ENCODE assay signal across 18 cellular contexts in genomic region chr1:37923551-37923889, GRCh38. TPM values are rescaled to one million over a fixed set of nuclear protein-coding genes. Genes with fewer than 3 reads are reported as not detected.
DNase-seq lines count a peak whose midpoint lies in the region; ATAC-seq and TF ChIP-seq lines count a peak whose summit lies in the region.
"Had no signal": no experiment of that assay in that cellular context is flagged by ENCODE, and none has a peak within 500 bp of the region (broad histone marks: within the 10 kb centered on the region; RNA-seq: fewer than 3 reads in every experiment).

No MANE protein-coding gene starts in this region.

- H3K27ac Mint-ChIP-seq in CD14-positive monocyte, result peak overlapping the region in 6 of 7 donors; percentile 3 to 69 (median 55)
- peak overlapping the region; percentile 75 for H3K27ac Mint-ChIP-seq in WTC11
- peak overlapping the region; percentile 74 to 88 (median 84) for H3K27ac Mint-ChIP-seq in immature natural killer cell
- H3K27ac Mint-ChIP-seq: mesothelial cell of epicardium, neural progenitor cell had no signal

- CTCF ChIA-PET in WTC11 (lab: Charles Lee), result interaction anchor here (1.0 kb wide), 1 partner anchor 13 kb away, joined by 3 read pairs; no protein-coding TSS in a partner anchor

- H3K9me2 ChIP-seq in DOHH2 (replicated peaks; ENCODE audit: control insufficient read depth, low read length), result no peaks in the 10 kb centered on the region

- peaks cover 32% of the 10 kb centered on the region for H3F3A ChIP-seq in DOHH2 (ENCODE audit: control insufficient read depth, insufficient read depth)

- peak overlapping the region; percentile 57 for H3K4me2 ChIP-seq in DOHH2 (ENCODE audit: low read length)
- H3K4me2 ChIP-seq: neural progenitor cell had no signal

- POLR2A ChIA-PET in WTC11 (lab: Charles Lee), result no interaction called here

- H3K4me1 ChIP-seq in DOHH2 (ENCODE audit: control insufficient read depth, low read length) (peaks cover 95% of the 10 kb centered on the region), testis (peaks cover 10% of the 10 kb centered on the region)

- H3K36me3 Mint-ChIP-seq in CD14-positive monocyte (peaks cover 12 to 21% of the 10 kb centered on the region in 2 donors), WTC11 (no peaks in the 10 kb centered on the region), immature natural killer cell (no peaks in the 10 kb centered on the region)

- 89 to 94% methylated on average over 3 of the region's 3 CpGs for WGBS in testis, 2 donors

- intact Hi-C loops in CD14-positive monocyte (cut with micrococcal nuclease), result no loop called here
- intact Hi-C loops in testis (cut with DNase I; ENCODE audit: low total_unique reads), result no loop called here

- TF ChIP-seq CTCF in CD14-positive monocyte (IDR thresholded peaks at IDR 0.05), result no peak
- TF ChIP-seq CTCF in DOHH2 (IDR thresholded peaks at IDR 0.05; ENCODE audit: low read depth, low read length, poor library complexity, severe bottlenecking), result no peak
- TF ChIP-seq CTCF in WTC11 (IDR thresholded peaks at IDR 0.05), result no peak
- no peak for TF ChIP-seq CTCF in testis (IDR thresholded peaks at IDR 0.05)

- ATAC-seq in WTC11, result no peak
- no peak for ATAC-seq in HG02885 (IDR thresholded peaks at IDR 0.05; ENCODE audit: poor library complexity, unreplicated experiment)
- no peak for ATAC-seq in HG02852 (IDR thresholded peaks at IDR 0.05; ENCODE audit: unreplicated experiment)
- ATAC-seq: psoas muscle had no signal

- H3K9me3 Mint-ChIP-seq in CD14-positive monocyte (no peaks in the 10 kb centered on the region), WTC11 (no peaks in the 10 kb centered on the region), immature natural killer cell (no peaks in the 10 kb centered on the region)
- H3K9me3 Mint-ChIP-seq: activated CD4-positive, alpha-beta memory T cell treated with anti-CD3 and anti-CD28 coated beads, Interleukin-2, amount 10 ng/mL, durations not matched to agents 7 days and 5 days; mesothelial cell of epicardium; neural progenitor cell had no signal

- TF ChIP-seq POLR2A in testis (IDR thresholded peaks at IDR 0.05), result no peak

- H3K4me3 ChIP-seq in DOHH2 (ENCODE audit: low read length) (peak overlapping the region; percentile 53), testis (no peak overlapping the region)
- H3K4me3 ChIP-seq: neural progenitor cell, psoas muscle had no signal

- peaks cover 95% of the 10 kb centered on the region for H3K79me2 ChIP-seq in DOHH2 (ENCODE audit: control insufficient read depth, low read length)

- no peaks in the 10 kb centered on the region for H4K20me1 ChIP-seq in DOHH2 (ENCODE audit: control insufficient read depth, insufficient read depth, low read depth, low read length)

- peaks cover 19% of the 10 kb centered on the region for H3K36me3 ChIP-seq in DOHH2 (ENCODE audit: control insufficient read depth, low read length)
- no peaks in the 10 kb centered on the region for H3K36me3 ChIP-seq in testis (ENCODE audit: low read depth, missing control alignments)
- H3K36me3 ChIP-seq: neural progenitor cell had no signal

- no peaks in the 10 kb centered on the region for H3K27me3 ChIP-seq in DOHH2 (ENCODE audit: control insufficient read depth, low read length)
- H3K27me3 ChIP-seq in testis, result no peaks in the 10 kb centered on the region
- H3K27me3 ChIP-seq: neural progenitor cell had no signal

- H3K4me3 Mint-ChIP-seq in CD14-positive monocyte (no peak overlapping the region), WTC11 (no peak overlapping the region), immature natural killer cell (peak overlapping the region; percentile 47 to 69 (median 58))
- H3K4me3 Mint-ChIP-seq: activated CD4-positive, alpha-beta memory T cell treated with anti-CD3 and anti-CD28 coated beads, Interleukin-2, amount 10 ng/mL, durations not matched to agents 7 days and 5 days; mesothelial cell of epicardium; neural progenitor cell had no signal

- no peaks in the 10 kb centered on the region for H3K27me3 Mint-ChIP-seq in CD14-positive monocyte (ENCODE audit: low read depth in 3 of 3)
- no peaks in the 10 kb centered on the region for H3K27me3 Mint-ChIP-seq in WTC11 (ENCODE audit: low read depth)
- H3K27me3 Mint-ChIP-seq in immature natural killer cell (ENCODE audit: low read depth in 3 of 3), result no peaks in the 10 kb centered on the region
- H3K27me3 Mint-ChIP-seq: activated CD4-positive, alpha-beta memory T cell treated with anti-CD3 and anti-CD28 coated beads, Interleukin-2, amount 10 ng/mL, durations not matched to agents 7 days and 5 days had no signal

- H3K27ac ChIP-seq in DOHH2 (ENCODE audit: low read depth, low read length), result peak overlapping the region; percentile 82
- H3K27ac ChIP-seq in testis, result no peak overlapping the region
- H3K27ac ChIP-seq: psoas muscle had no signal

- H3K9me3 ChIP-seq in DOHH2 (ENCODE audit: control insufficient read depth, insufficient read depth, low read length) (no peaks in the 10 kb centered on the region), testis (no peaks in the 10 kb centered on the region)
- H3K9me3 ChIP-seq: psoas muscle had no signal

- H3K4me1 Mint-ChIP-seq in CD14-positive monocyte (peaks cover 42% of the 10 kb centered on the region), WTC11 (peaks cover 3% of the 10 kb centered on the region; the same call in 1 of the 2 replicates), immature natural killer cell (peaks cover 70 to 81% of the 10 kb centered on the region in 2 donors)
- H3K4me1 Mint-ChIP-seq: neural progenitor cell had no signal

- DNase-seq in CD14-positive monocyte (ENCODE audit: low spot score), result no peak
- DNase-seq in WTC11 (ENCODE audit: low spot score), result no peak
- DNase-seq in immature natural killer cell, result no peak
- DNase-seq in DMS114 treated with DMSO at 0.1 percent for 48 hours (lab: John Stamatoyannopoulos, UW; ENCODE audit: unreplicated experiment), result no peak
- no peak for DNase-seq in testis
- DNase-seq: activated CD4-positive, alpha-beta memory T cell treated with anti-CD3 and anti-CD28 coated beads, Interleukin-2, amount 10 ng/mL, durations not matched to agents 7 days and 5 days; activated effector memory CD4-positive, alpha-beta T cell treated with Interleukin-2 at 50 U/mL for 16 hours; DMS 273 treated with DMSO at 0.1 percent for 48 hours; NCI-H1048; NCI-H1930; psoas muscle; RPMI8226; stimulated activated CD4-positive, alpha-beta T cell treated with anti-CD3 and anti-CD28 coated beads, Interleukin-2, amount 100 ng/mL, for 48 hours had no signal

TF ChIP-seq in WTC11, 78 proteins besides CTCF, POLR2A, EP300 and RAD21:
- TF ChIP-seq ESRRA (CRISPR knock-in tag; IDR thresholded peaks at IDR 0.05; ENCODE audit: borderline replicate concordance) (no peak), NFATC4 (CRISPR knock-in tag; IDR thresholded peaks at IDR 0.05) (no peak), EMX1 (CRISPR knock-in tag; IDR thresholded peaks at IDR 0.05) (no peak), ATF2 (CRISPR knock-in tag; IDR thresholded peaks at IDR 0.05; ENCODE audit: borderline replicate concordance, low read depth) (no peak), JUN (CRISPR knock-in tag; IDR thresholded peaks at IDR 0.05) (no peak), ZNF138 (CRISPR knock-in tag; conservative IDR thresholded peaks at IDR 0.05) (no peak), NR1H2 (CRISPR knock-in tag; IDR thresholded peaks at IDR 0.05) (no peak), ZNF317 (CRISPR knock-in tag; IDR thresholded peaks at IDR 0.05; ENCODE audit: borderline replicate concordance, low read depth) (no peak)

RNA-seq across cellular contexts. Expression of gene INPP5B, which starts 23.3 kb away (rescaled TPM):
- 1 to 10 TPM; 3.0 to 5.8 TPM for polyA plus RNA-seq in CD14-positive monocyte
- total RNA-seq in WTC11 (2021), result 26.8 to 29.4 TPM (median 27.3 TPM) in 3 replicates
- 10 to 100 TPM; 11.1 to 28.0 (median 13.6) TPM for polyA plus RNA-seq in immature natural killer cell
- 10 to 100 TPM; 24.1 to 31.6 TPM for total RNA-seq in testis
- polyA plus RNA-seq in testis (ENCODE audit: insufficient read depth, low read depth, low replicate concordance), result 15.3 TPM

Comparison
In these comparisons a context has a peak if more than half of its experiments do, and no peak if none do; other contexts are left out.
1. H3K4me3 Mint-ChIP-seq: peak in immature natural killer cell (5 of 5); none in CD14-positive monocyte (0 of 2) and WTC11 (single experiment).
2. Peak in every context shown above with its lines, with median percentiles within 50 percentile points of each other: H3K27ac Mint-ChIP-seq.